In the genomic region with DNA sequence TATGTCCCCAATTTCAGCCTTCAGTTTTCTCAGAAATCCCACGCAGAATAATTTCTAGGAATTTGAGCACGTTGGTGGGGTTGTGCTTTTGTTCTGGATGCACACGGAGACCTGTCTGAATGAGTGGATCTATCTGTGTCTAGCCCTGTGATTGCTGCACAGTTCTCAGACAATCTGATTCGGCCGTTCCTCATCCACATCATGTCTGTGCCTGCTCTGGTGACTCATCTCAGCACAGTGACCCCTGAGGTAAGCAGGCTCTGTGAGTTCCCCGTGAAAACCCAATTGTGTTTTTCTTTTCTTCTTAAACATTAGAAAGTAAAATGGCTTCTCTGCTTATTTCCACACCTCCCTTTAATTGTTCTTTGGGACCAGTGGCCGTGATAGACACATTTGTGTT, we compare ENCODE assay signal across 29 cellular contexts. TPM values are rescaled to one million over a fixed set of nuclear protein-coding genes. Genes with fewer than 3 reads are reported as not detected.
DNase-seq lines count a peak whose midpoint lies in the region; ATAC-seq, FAIRE-seq and TF ChIP-seq lines count a peak whose summit lies in the region.
"Had no signal": no experiment of that assay in that cellular context is flagged by ENCODE, and none has a peak within 500 bp of the region (broad histone marks: within the 10 kb centered on the region; RNA-seq: fewer than 3 reads in every experiment).

No MANE protein-coding gene starts in this region.

- intact Hi-C loops in K562 (cut with micrococcal nuclease) (no loop called here), spleen (cut with DNase I; ENCODE audit: low total_unique reads) (no loop called here)

- WGBS in K562 (ENCODE audit: insufficient coverage, low coverage, missing lambda C conversion rate): 35% methylated on average over 7 of the region's 7 CpGs
- 32% methylated on average over 7 of the region's 7 CpGs for WGBS in smooth muscle cell (ENCODE audit: low lambda C conversion rate)
- 92 to 96% (median 94%) methylated on average over 7 of the region's 7 CpGs for WGBS in spleen, 5 donors

- H3K27ac Mint-ChIP-seq in activated naive CD8-positive, alpha-beta T cell: peak overlapping the region; percentile 19
- H3K27ac Mint-ChIP-seq in activated naive CD8-positive, alpha-beta T cell treated with anti-CD3 and anti-CD28 coated beads for 36 hours: no peak overlapping the region
- H3K27ac Mint-ChIP-seq in stimulated activated naive CD8-positive, alpha-beta T cell treated with anti-CD3 and anti-CD28 coated beads, Interleukin-15, amount 100 ng/mL, for 72 hours: peak overlapping the region in 1 of 2 donors; percentile 15
- H3K27ac Mint-ChIP-seq: progenitor cell of endocrine pancreas had no signal

- H3K27me3 Mint-ChIP-seq in activated naive CD8-positive, alpha-beta T cell: no peaks in the 10 kb centered on the region
- no peaks in the 10 kb centered on the region for H3K27me3 Mint-ChIP-seq in activated naive CD8-positive, alpha-beta T cell treated with anti-CD3 and anti-CD28 coated beads for 36 hours
- no peaks in the 10 kb centered on the region for H3K27me3 Mint-ChIP-seq in stimulated activated naive CD8-positive, alpha-beta T cell treated with anti-CD3 and anti-CD28 coated beads, Interleukin-15, amount 100 ng/mL, for 72 hours
- H3K27me3 Mint-ChIP-seq: progenitor cell of endocrine pancreas had no signal

- peak; percentile 54 for FAIRE-seq in K562 (lab: Jason Lieb, UNC)
- FAIRE-seq: GM18507 had no signal

- H3K4me3 ChIP-seq in K562 (no peak overlapping the region), foreskin fibroblast (ENCODE audit: low read depth in 1 of 2, low read length in 2 of 2) (no peak overlapping the region), smooth muscle cell (no peak overlapping the region), spleen (no peak overlapping the region)
- H3K4me3 ChIP-seq: gastrocnemius medialis, hepatocyte, sigmoid colon had no signal

- in situ Hi-C loops in K562 (cut with MboI): no loop called here

- TF ChIP-seq POLR2A in K562 (conservative IDR thresholded peaks at IDR 0.05) (no peak), spleen (IDR thresholded peaks at IDR 0.05) (no peak)

- H3K4me1 ChIP-seq in K562 (replicated peaks in 1 of 2; ENCODE audit: control insufficient read depth in 2 of 2, insufficient read depth in 2 of 2, low read length in 2 of 2) (no peaks in the 10 kb centered on the region), smooth muscle cell (ENCODE audit: low read depth) (no peaks in the 10 kb centered on the region), spleen (no peaks in the 10 kb centered on the region)
- H3K4me1 ChIP-seq: gastrocnemius medialis, sigmoid colon had no signal

- H3K27ac ChIP-seq in K562 (ENCODE audit: extremely low read depth, low read depth, low read length) (no peak overlapping the region), smooth muscle cell (ENCODE audit: low read depth) (peak overlapping the region; percentile 63), spleen (no peak overlapping the region)
- H3K27ac ChIP-seq: gastrocnemius medialis, hepatocyte, sigmoid colon had no signal

- TF ChIP-seq RAD21 in K562 (CRISPR knock-in tag; conservative IDR thresholded peaks at IDR 0.05 in 1 of 2, IDR thresholded peaks at IDR 0.05 in 1 of 2): no peak

- no TSS peak for BruUV-seq in K562 (replicated peaks; lab: Mats Ljungman, UMichigan)

- H3K4me3 Mint-ChIP-seq in activated naive CD8-positive, alpha-beta T cell: no peak overlapping the region
- H3K4me3 Mint-ChIP-seq in activated naive CD8-positive, alpha-beta T cell treated with anti-CD3 and anti-CD28 coated beads for 36 hours: no peak overlapping the region
- H3K4me3 Mint-ChIP-seq in stimulated activated naive CD8-positive, alpha-beta T cell treated with anti-CD3 and anti-CD28 coated beads, Interleukin-15, amount 100 ng/mL, for 72 hours: no peak overlapping the region
- H3K4me3 Mint-ChIP-seq: CD8-positive, alpha-beta memory T cell; immature natural killer cell had no signal

- H3F3A ChIP-seq in smooth muscle cell (ENCODE audit: low read depth): no peaks in the 10 kb centered on the region

- H3K9me3 ChIP-seq in K562 (replicated peaks; ENCODE audit: control insufficient read depth, insufficient read depth, low read depth, low read length): no peaks in the 10 kb centered on the region; the same call in 1 of the 2 replicates
- H3K9me3 ChIP-seq in smooth muscle cell (replicated peaks; ENCODE audit: low read depth): no peaks in the 10 kb centered on the region
- H3K9me3 ChIP-seq in spleen: no peaks in the 10 kb centered on the region
- H3K9me3 ChIP-seq: gastrocnemius medialis, sigmoid colon had no signal

- no peak overlapping the region for H3K9ac ChIP-seq in K562 (ENCODE audit: insufficient read depth in 1 of 2, low read depth in 2 of 2, low read length in 2 of 2)
- H3K9ac ChIP-seq in smooth muscle cell (ENCODE audit: low read depth): peak overlapping the region; percentile 20

- H4K20me1 ChIP-seq in K562 (replicated peaks; ENCODE audit: control insufficient read depth, insufficient read depth, low read length): no peaks in the 10 kb centered on the region
- no peaks in the 10 kb centered on the region for H4K20me1 ChIP-seq in smooth muscle cell (ENCODE audit: low read depth)

- no peaks in the 10 kb centered on the region for H3K9me1 ChIP-seq in K562 (ENCODE audit: control insufficient read depth, insufficient read depth, low read length)

- TF ChIP-seq EP300 in K562 (IDR thresholded peaks at IDR 0.05; ENCODE audit: low read length): no peak

- no peaks in the 10 kb centered on the region for H3K79me2 ChIP-seq in K562 (ENCODE audit: control insufficient read depth, insufficient read depth, low read length)
- no peaks in the 10 kb centered on the region for H3K79me2 ChIP-seq in smooth muscle cell (ENCODE audit: low read depth)
- H3K79me2 ChIP-seq: hepatocyte had no signal

- H3K36me3 ChIP-seq in K562 (ENCODE audit: control insufficient read depth, insufficient read depth, low read length): peaks cover 60% of the 10 kb centered on the region; the same call in 2 of the 3 replicates
- H3K36me3 ChIP-seq in smooth muscle cell (ENCODE audit: low read depth): peaks cover 10% of the 10 kb centered on the region
- peaks cover 4 to 100% (median 85%) of the 10 kb centered on the region in 6 donors for H3K36me3 ChIP-seq in spleen

- CTCF ChIA-PET in K562 (lab: Yijun Ruan, JAX; ENCODE audit: low intra/inter-chr PET ratio): no interaction called here

- no peaks in the 10 kb centered on the region for H3K4me1 Mint-ChIP-seq in activated naive CD8-positive, alpha-beta T cell (ENCODE audit: low read depth)
- H3K4me1 Mint-ChIP-seq in activated naive CD8-positive, alpha-beta T cell treated with anti-CD3 and anti-CD28 coated beads for 36 hours: peaks cover 5% of the 10 kb centered on the region
- peaks cover 8% of the 10 kb centered on the region for H3K4me1 Mint-ChIP-seq in stimulated activated naive CD8-positive, alpha-beta T cell treated with anti-CD3 and anti-CD28 coated beads, Interleukin-15, amount 100 ng/mL, for 72 hours
- H3K4me1 Mint-ChIP-seq: CD8-positive, alpha-beta memory T cell had no signal

- TF ChIP-seq CTCF in K562 (IDR thresholded peaks at IDR 0.05 in 2 of 3, conservative IDR thresholded peaks at IDR 0.05 in 1 of 3; ENCODE audit: insufficient read depth in 2 of 3, low read depth in 1 of 3, low read length in 3 of 3) (no peak), foreskin fibroblast (IDR thresholded peaks at IDR 0.05; ENCODE audit: low read depth, low read length) (no peak), smooth muscle cell (IDR thresholded peaks at IDR 0.05; ENCODE audit: borderline replicate concordance, insufficient read depth, poor library complexity, severe bottlenecking) (no peak), spleen (IDR thresholded peaks at IDR 0.05 in 8 of 11, conservative IDR thresholded peaks at IDR 0.05 in 3 of 11) (no peak)

- ATAC-seq in K562 (no peak), GM21526 (IDR thresholded peaks at IDR 0.05; ENCODE audit: low FRiP score, unreplicated experiment) (no peak)
- no peak for ATAC-seq in stimulated activated naive CD8-positive, alpha-beta T cell treated with anti-CD3 and anti-CD28 coated beads, Interleukin-15, amount 100 ng/mL, for 72 hours
- ATAC-seq: gastrocnemius medialis, left ventricle myocardium superior had no signal

- peaks cover 15% of the 10 kb centered on the region for H3K36me3 Mint-ChIP-seq in activated naive CD8-positive, alpha-beta T cell
- peaks cover 24% of the 10 kb centered on the region for H3K36me3 Mint-ChIP-seq in activated naive CD8-positive, alpha-beta T cell treated with anti-CD3 and anti-CD28 coated beads for 36 hours

- POLR2A ChIA-PET in K562 (lab: Yijun Ruan, JAX): no interaction called here

- H3K27me3 ChIP-seq in K562 (ENCODE audit: control insufficient read depth in 2 of 2, insufficient read depth in 2 of 2, low read length in 2 of 2): no peaks in the 10 kb centered on the region
- no peaks in the 10 kb centered on the region for H3K27me3 ChIP-seq in smooth muscle cell (ENCODE audit: low read depth)
- H3K27me3 ChIP-seq in spleen (replicated peaks in 1 of 7): no peaks in the 10 kb centered on the region
- H3K27me3 ChIP-seq: gastrocnemius medialis, hepatocyte, sigmoid colon had no signal

- no peak for DNase-seq in activated naive CD8-positive, alpha-beta T cell treated with anti-CD3 and anti-CD28 coated beads for 36 hours
- DNase-seq in K562 (ENCODE audit: extremely low read depth in 1 of 4, low spot score in 3 of 4) (peak in 1 of 4 experiments; percentile 16), foreskin fibroblast (peak; percentile 24 to 34), smooth muscle cell (lab: John Stamatoyannopoulos, UW; ENCODE audit: unreplicated experiment) (no peak), spleen (no peak)
- DNase-seq in stimulated activated naive CD8-positive, alpha-beta T cell treated with anti-CD3 and anti-CD28 coated beads, Interleukin-15, amount 100 ng/mL, for 72 hours: no peak
- DNase-seq: activated CD4-positive, alpha-beta T cell treated with anti-CD3 and anti-CD28 coated beads for 4 hours; activated naive CD4-positive, alpha-beta T cell treated with Interleukin-2 at 50 U/mL for 16 hours; activated T-cell treated with anti-CD3 and anti-CD28 coated beads, Interleukin-2, amount 50 U/mL, for 48 hours; AML-193; amygdala; CD8-positive, alpha-beta memory T cell; central memory CD4-positive, alpha-beta T cell; gastrocnemius medialis; GDM1; H7; immature natural killer cell; left ventricle myocardium superior; NCI-H1092 treated with DMSO at 0.1 percent for 48 hours; NCI-H1930; NCI-H2227 treated with DMSO at 0.1 percent for 48 hours; sigmoid colon; stimulated activated CD8-positive, alpha-beta memory T cell treated with anti-CD3 and anti-CD28 coated beads, Interleukin-4, amount 100 ng/mL, for 48 hours; T-helper 2 cell had no signal

- no peaks in the 10 kb centered on the region for H3K9me3 Mint-ChIP-seq in activated naive CD8-positive, alpha-beta T cell (ENCODE audit: low read depth)
- H3K9me3 Mint-ChIP-seq in activated naive CD8-positive, alpha-beta T cell treated with anti-CD3 and anti-CD28 coated beads for 36 hours: no peaks in the 10 kb centered on the region
- no peaks in the 10 kb centered on the region for H3K9me3 Mint-ChIP-seq in stimulated activated naive CD8-positive, alpha-beta T cell treated with anti-CD3 and anti-CD28 coated beads, Interleukin-15, amount 100 ng/mL, for 72 hours
- H3K9me3 Mint-ChIP-seq: CD8-positive, alpha-beta memory T cell had no signal

- H3K4me2 ChIP-seq in K562 (ENCODE audit: insufficient read depth, low read length) (no peak overlapping the region), smooth muscle cell (peak overlapping the region; percentile 28)
- H3K4me2 ChIP-seq: hepatocyte had no signal

- no peak overlapping the region for H2AFZ ChIP-seq in K562 (ENCODE audit: low read depth, low read length)
- H2AFZ ChIP-seq in smooth muscle cell (ENCODE audit: low read depth): no peak overlapping the region
- H2AFZ ChIP-seq: hepatocyte had no signal

RNA-seq across cellular contexts. Expression of gene UBE3B, which starts 20.2 kb away (rescaled TPM):
- 10 to 100 TPM; 23.4 to 23.5 TPM for total RNA-seq in activated naive CD8-positive, alpha-beta T cell treated with anti-CD3 and anti-CD28 coated beads for 36 hours
- total RNA-seq in K562 (2011; cell fraction: chromatin; rRNA removed; ENCODE audit: low replicate concordance): 126 and 128 TPM in 2 replicates
- 54.6 and 61.0 TPM in 2 replicates for total RNA-seq in K562 (2011; cell fraction: nucleolus; rRNA removed)
- 70.8 and 93.3 TPM in 2 replicates for total RNA-seq in K562 (2011; cell fraction: nucleoplasm; rRNA removed)
- 16.2 and 19.8 TPM in 2 replicates for total RNA-seq in K562 (2014; rRNA removed)
- total RNA-seq in K562 (2014; rRNA removed; fragmentation: Illumina TruSeq; extraction: Trizol): 12.2 and 13.8 TPM in 2 replicates
- 11.5 and 11.6 TPM in 2 replicates for total RNA-seq in K562 (2015; rRNA removed; fragmentation: Illumina TruSeq; extraction: Trizol)
- total RNA-seq in K562 (2021): 18.7 and 21.8 TPM in 2 replicates
- 23.6 and 28.5 TPM in 2 replicates for polyA plus RNA-seq in K562 (2011; rRNA removed)
- 11.8 and 17.3 TPM in 2 replicates for polyA plus RNA-seq in K562 (2011; cell fraction: cytosol; rRNA removed)
- polyA plus RNA-seq in K562 (2011; cell fraction: nucleus; rRNA removed): 102 and 103 TPM in 2 replicates
- 13.6 and 18.2 TPM in 2 replicates for polyA plus RNA-seq in K562 (2012)
- polyA plus RNA-seq in K562 (2014; fragmentation: Illumina TruSeq; extraction: Trizol): 14.8 and 17.1 TPM in 2 replicates
- 1 to 10 TPM; 7.6 to 8.1 TPM for polyA plus RNA-seq in K562 (2014; fragmentation: Nextera tagmentation; extraction: Ambion mirVana)
- polyA plus RNA-seq in K562 (2014; rRNA removed): 15.5 and 22.1 TPM in 2 replicates
- 49.4 and 50.7 TPM in 2 replicates for polyA minus RNA-seq in K562 (2011; rRNA and poly(A)+ RNA removed)
- polyA minus RNA-seq in K562 (2011; cell fraction: cytosol; rRNA and poly(A)+ RNA removed): 18.0 and 22.2 TPM in 2 replicates
- 56.4 and 98.5 TPM in 2 replicates for polyA minus RNA-seq in K562 (2011; cell fraction: nucleus; rRNA and poly(A)+ RNA removed)
- 45.5 and 62.9 TPM in 2 replicates for total RNA-seq in smooth muscle cell
- polyA plus RNA-seq in smooth muscle cell: 21.8 and 24.2 TPM in 2 replicates
- 10 to 100 TPM; 33.1 to 63.1 (median 43.1) TPM for total RNA-seq in spleen
- polyA plus RNA-seq in spleen: 1 to 10 TPM; 5.7 to 9.2 (median 6.9) TPM

RNA-seq across cellular contexts. Expression of gene KCTD10, which starts 20.6 kb away (rescaled TPM):
- 10 to 100 TPM; 47.6 to 48.9 TPM for total RNA-seq in activated naive CD8-positive, alpha-beta T cell treated with anti-CD3 and anti-CD28 coated beads for 36 hours
- total RNA-seq in K562 (2011; cell fraction: chromatin; rRNA removed; ENCODE audit: low replicate concordance): 70.7 and 115 TPM in 2 replicates
- total RNA-seq in K562 (2011; cell fraction: nucleolus; rRNA removed): 74.2 and 80.5 TPM in 2 replicates
- 83.2 and 88.9 TPM in 2 replicates for total RNA-seq in K562 (2011; cell fraction: nucleoplasm; rRNA removed)
- total RNA-seq in K562 (2014; rRNA removed) (10.1 and 22.7 TPM in 2 replicates), K562 (2014; rRNA removed; fragmentation: Illumina TruSeq; extraction: Trizol) (13.3 and 16.7 TPM in 2 replicates), K562 (2015; rRNA removed; fragmentation: Illumina TruSeq; extraction: Trizol) (14.9 and 15.7 TPM in 2 replicates), K562 (2021) (20.4 and 24.1 TPM in 2 replicates), smooth muscle cell (89.7 and 111 TPM in 2 replicates), spleen (10 to 100 TPM; 43.4 to 72.5 (median 49.9) TPM)
- polyA plus RNA-seq in K562 (2011; rRNA removed) (37.5 and 40.7 TPM in 2 replicates), K562 (2014; fragmentation: Illumina TruSeq; extraction: Trizol) (19.2 and 25.9 TPM in 2 replicates), K562 (2014; fragmentation: Nextera tagmentation; extraction: Ambion mirVana) (10 to 100 TPM in 1 of 2 experiments, 1 to 10 TPM in 1; 1.9 to 12.3 TPM), K562 (2014; rRNA removed) (19.1 and 21.8 TPM in 2 replicates), smooth muscle cell (63.7 and 79.6 TPM in 2 replicates), spleen (10 to 100 TPM; 10.4 to 20.6 (median 11.7) TPM)
- 38.5 and 40.1 TPM in 2 replicates for polyA plus RNA-seq in K562 (2011; cell fraction: cytosol; rRNA removed)
- 56.0 and 66.5 TPM in 2 replicates for polyA plus RNA-seq in K562 (2011; cell fraction: nucleus; rRNA removed)
- polyA plus RNA-seq in K562 (2012): 15.0 and 18.6 TPM in 2 replicates
- polyA minus RNA-seq in K562 (2011; rRNA and poly(A)+ RNA removed): 63.9 and 66.3 TPM in 2 replicates
- polyA minus RNA-seq in K562 (2011; cell fraction: cytosol; rRNA and poly(A)+ RNA removed): 26.6 and 27.7 TPM in 2 replicates
- polyA minus RNA-seq in K562 (2011; cell fraction: nucleus; rRNA and poly(A)+ RNA removed): 54.7 and 75.9 TPM in 2 replicates

Comparison
In these comparisons a context has a peak if more than half of its experiments do, and no peak if none do; other contexts are left out.
1. DNase-seq: peak in foreskin fibroblast (2 of 2); none in activated naive CD8-positive, alpha-beta T cell treated with anti-CD3 and anti-CD28 coated beads for 36 hours (single experiment), smooth muscle cell (single experiment), stimulated activated naive CD8-positive, alpha-beta T cell treated with anti-CD3 and anti-CD28 coated beads, Interleukin-15, amount 100 ng/mL, for 72 hours (0 of 2) and spleen (single experiment).